15 cellular contexts compared by ENCODE assay signal in genomic region chr5:380701-381309, GRCh38. TPM values are rescaled to one million over a fixed set of nuclear protein-coding genes. Genes with fewer than 3 reads are reported as not detected.
DNase-seq lines count a peak whose midpoint lies in the region; ATAC-seq and TF ChIP-seq lines count a peak whose summit lies in the region.
"Had no signal": no experiment of that assay in that cellular context is flagged by ENCODE, and none has a peak within 500 bp of the region (broad histone marks: within the 10 kb centered on the region; RNA-seq: fewer than 3 reads in every experiment).

No MANE protein-coding gene starts in this region.

- peaks cover 77% of the 10 kb centered on the region for H3K4me1 Mint-ChIP-seq in activated T-cell treated with anti-CD3 and anti-CD28 coated beads, Interleukin-2, amount 50 U/mL, for 72 hours (ENCODE audit: low read depth)
- H3K4me1 Mint-ChIP-seq in activated CD4-positive, alpha-beta memory T cell treated with anti-CD3 and anti-CD28 coated beads for 36 hours (ENCODE audit: low read depth), result peaks cover 50% of the 10 kb centered on the region
- peaks cover 28 to 58% of the 10 kb centered on the region in 2 donors for H3K4me1 Mint-ChIP-seq in stimulated activated naive B cell treated with anti-CD40 and anti-IgM and Interleukin-4, amounts not matched to agents 10 μg/mL and 1 μg/mL and 100 μg/mL, for 72 hours
- H3K4me1 Mint-ChIP-seq: brain had no signal

- no peak for ATAC-seq in activated T-cell treated with anti-CD3 and anti-CD28 coated beads, Interleukin-2, amount 50 U/mL, for 72 hours (replicated peaks in 1 of 2)
- ATAC-seq in stimulated activated naive B cell treated with anti-CD40 and anti-IgM and Interleukin-4, amounts not matched to agents 10 μg/mL and 1 μg/mL and 100 μg/mL, for 72 hours (replicated peaks), result no peak
- ATAC-seq in HG02588 (IDR thresholded peaks at IDR 0.05; ENCODE audit: unreplicated experiment), result no peak
- no peak for ATAC-seq in HG03460 (IDR thresholded peaks at IDR 0.05; ENCODE audit: unreplicated experiment)
- ATAC-seq: naive thymus-derived CD4-positive, alpha-beta T cell; T-helper 17 cell had no signal

- H3K4me3 ChIP-seq in fibroblast of mammary gland (ENCODE audit: control insufficient read depth, low read depth, low read length) (no peak overlapping the region), A673 (ENCODE audit: low read depth, low read length, poor library complexity, severe bottlenecking) (no peak overlapping the region)

- peak; percentile 17 to 18 for DNase-seq in activated T-cell treated with anti-CD3 and anti-CD28 coated beads, Interleukin-2, amount 50 U/mL, for 48 hours
- no peak for DNase-seq in activated T-cell treated with anti-CD3 and anti-CD28 coated beads, Interleukin-2, amount 50 U/mL, for 72 hours
- peak; percentile 5 for DNase-seq in activated CD4-positive, alpha-beta memory T cell treated with anti-CD3 and anti-CD28 coated beads for 36 hours
- peak; percentile 58 for DNase-seq in fibroblast of mammary gland (ENCODE audit: low read depth)
- no peak for DNase-seq in stimulated activated naive B cell treated with anti-CD40 and anti-IgM and Interleukin-4, amounts not matched to agents 10 μg/mL and 1 μg/mL and 100 μg/mL, for 72 hours
- no peak for DNase-seq in A673 (ENCODE audit: low spot score)
- DNase-seq: DMS79, H7, NCI-H146, NCI-H82, T-helper 17 cell had no signal

- TF ChIP-seq CTCF in fibroblast of mammary gland (conservative IDR thresholded peaks at IDR 0.05; ENCODE audit: control insufficient read depth, insufficient read depth, low read depth, low read length) (no peak), A673 (conservative IDR thresholded peaks at IDR 0.05; ENCODE audit: low read depth, low read length) (no peak)

- intact Hi-C loops in activated CD4-positive, alpha-beta memory T cell treated with anti-CD3 and anti-CD28 coated beads for 36 hours (cut with micrococcal nuclease), result no loop called here
- intact Hi-C loops in A673 (cut with micrococcal nuclease; ENCODE audit: unreplicated experiment), result no loop called here

- peaks cover 6% of the 10 kb centered on the region for H3K9me3 ChIP-seq in A673 (ENCODE audit: low read depth, low read length, poor library complexity, severe bottlenecking)

- no peak overlapping the region for H3K27ac Mint-ChIP-seq in activated T-cell treated with anti-CD3 and anti-CD28 coated beads, Interleukin-2, amount 50 U/mL, for 72 hours
- no peak overlapping the region for H3K27ac Mint-ChIP-seq in activated CD4-positive, alpha-beta memory T cell treated with anti-CD3 and anti-CD28 coated beads for 36 hours
- peak overlapping the region; percentile 56 for H3K27ac Mint-ChIP-seq in stimulated activated naive B cell treated with anti-CD40 and anti-IgM and Interleukin-4, amounts not matched to agents 10 μg/mL and 1 μg/mL and 100 μg/mL, for 72 hours
- H3K27ac Mint-ChIP-seq: brain; naive thymus-derived CD4-positive, alpha-beta T cell; T-helper 17 cell had no signal

- H3K4me1 ChIP-seq in A673 (ENCODE audit: insufficient read depth, low read length, poor library complexity, severe bottlenecking), result no peaks in the 10 kb centered on the region

- CTCF ChIA-PET in activated CD4-positive, alpha-beta memory T cell treated with anti-CD3 and anti-CD28 coated beads for 36 hours (lab: Charles Lee), result interaction anchor here (1.2 to 1.5 kb wide), 2 partner anchors 51 to 66 kb away, joined by 3 to 4 read pairs; no protein-coding TSS in a partner anchor
- CTCF ChIA-PET in A673 (lab: Charles Lee), result no interaction called here

- peaks cover 5 to 11% of the 10 kb centered on the region in 2 donors for H3K9me3 Mint-ChIP-seq in activated T-cell treated with anti-CD3 and anti-CD28 coated beads, Interleukin-2, amount 50 U/mL, for 72 hours
- H3K9me3 Mint-ChIP-seq in activated CD4-positive, alpha-beta memory T cell treated with anti-CD3 and anti-CD28 coated beads for 36 hours, result peaks cover 21% of the 10 kb centered on the region
- H3K9me3 Mint-ChIP-seq in stimulated activated naive B cell treated with anti-CD40 and anti-IgM and Interleukin-4, amounts not matched to agents 10 μg/mL and 1 μg/mL and 100 μg/mL, for 72 hours, result peaks cover 18 to 24% of the 10 kb centered on the region in 2 donors

- H3K36me3 ChIP-seq in A673 (ENCODE audit: insufficient read depth, low read length, poor library complexity, severe bottlenecking), result no peaks in the 10 kb centered on the region

- H3K27me3 Mint-ChIP-seq in activated T-cell treated with anti-CD3 and anti-CD28 coated beads, Interleukin-2, amount 50 U/mL, for 72 hours (ENCODE audit: low read depth), result no peaks in the 10 kb centered on the region
- peaks cover 4% of the 10 kb centered on the region for H3K27me3 Mint-ChIP-seq in activated CD4-positive, alpha-beta memory T cell treated with anti-CD3 and anti-CD28 coated beads for 36 hours
- peaks cover 0 to 2% of the 10 kb centered on the region in 2 donors for H3K27me3 Mint-ChIP-seq in stimulated activated naive B cell treated with anti-CD40 and anti-IgM and Interleukin-4, amounts not matched to agents 10 μg/mL and 1 μg/mL and 100 μg/mL, for 72 hours
- H3K27me3 Mint-ChIP-seq: T-helper 17 cell had no signal

- no TSS peak for BruUV-seq in A673 (replicated peaks; lab: Mats Ljungman, UMichigan)

- H3K27me3 ChIP-seq in A673 (replicated peaks; ENCODE audit: insufficient read depth, low read depth, low read length, poor library complexity), result no peaks in the 10 kb centered on the region

- H3K27ac ChIP-seq in A673 (ENCODE audit: low read depth, low read length, poor library complexity, severe bottlenecking), result no peak overlapping the region

- H3K36me3 Mint-ChIP-seq in activated T-cell treated with anti-CD3 and anti-CD28 coated beads, Interleukin-2, amount 50 U/mL, for 72 hours (ENCODE audit: insufficient read depth in 2 of 2), result peaks cover 25 to 67% of the 10 kb centered on the region in 2 donors
- H3K36me3 Mint-ChIP-seq in activated CD4-positive, alpha-beta memory T cell treated with anti-CD3 and anti-CD28 coated beads for 36 hours, result peaks cover 39% of the 10 kb centered on the region
- peaks cover 79 to 89% of the 10 kb centered on the region in 2 donors for H3K36me3 Mint-ChIP-seq in stimulated activated naive B cell treated with anti-CD40 and anti-IgM and Interleukin-4, amounts not matched to agents 10 μg/mL and 1 μg/mL and 100 μg/mL, for 72 hours

- POLR2A ChIA-PET in activated CD4-positive, alpha-beta memory T cell treated with anti-CD3 and anti-CD28 coated beads for 36 hours (lab: Charles Lee), result interaction anchor here (1.3 kb wide), 1 partner anchor 12 kb away, joined by 4 read pairs; no protein-coding TSS in a partner anchor
- POLR2A ChIA-PET in A673 (lab: Charles Lee; ENCODE audit: low non-redundant PET), result no interaction called here

- H3K4me3 Mint-ChIP-seq in activated T-cell treated with anti-CD3 and anti-CD28 coated beads, Interleukin-2, amount 50 U/mL, for 72 hours, result peak overlapping the region in 1 of 2 donors; percentile 36
- H3K4me3 Mint-ChIP-seq in activated CD4-positive, alpha-beta memory T cell treated with anti-CD3 and anti-CD28 coated beads for 36 hours, result no peak overlapping the region
- H3K4me3 Mint-ChIP-seq in stimulated activated naive B cell treated with anti-CD40 and anti-IgM and Interleukin-4, amounts not matched to agents 10 μg/mL and 1 μg/mL and 100 μg/mL, for 72 hours, result no peak overlapping the region
- H3K4me3 Mint-ChIP-seq: brain, T-helper 17 cell had no signal

RNA-seq across cellular contexts. Expression of gene AHRR, which starts 59.3 kb away (rescaled TPM):
- 10 to 100 TPM; 56.0 to 82.2 TPM for total RNA-seq in activated T-cell treated with anti-CD3 and anti-CD28 coated beads, Interleukin-2, amount 50 U/mL, for 72 hours
- total RNA-seq in activated CD4-positive, alpha-beta memory T cell treated with anti-CD3 and anti-CD28 coated beads for 36 hours, result 10 to 100 TPM; 16.7 to 16.8 TPM
- 2.0 and 2.2 TPM in 2 replicates for total RNA-seq in A673 (2021)

Comparison
In these comparisons a context has a peak if more than half of its experiments do, and no peak if none do; other contexts are left out.
1. DNase-seq: peak in activated T-cell treated with anti-CD3 and anti-CD28 coated beads, Interleukin-2, amount 50 U/mL, for 48 hours (2 of 2), activated CD4-positive, alpha-beta memory T cell treated with anti-CD3 and anti-CD28 coated beads for 36 hours (single experiment) and fibroblast of mammary gland (single experiment); none in activated T-cell treated with anti-CD3 and anti-CD28 coated beads, Interleukin-2, amount 50 U/mL, for 72 hours (0 of 2), stimulated activated naive B cell treated with anti-CD40 and anti-IgM and Interleukin-4, amounts not matched to agents 10 μg/mL and 1 μg/mL and 100 μg/mL, for 72 hours (single experiment) and A673 (single experiment).